In genomic region chr6:109513571-109514071, GRCh38 we compare ENCODE assay signal across 12 cellular contexts. TPM values are rescaled to one million over a fixed set of nuclear protein-coding genes. Genes with fewer than 3 reads are reported as not detected.
DNase-seq lines count a peak whose midpoint lies in the region; ATAC-seq and TF ChIP-seq lines count a peak whose summit lies in the region.
"Had no signal": no experiment of that assay in that cellular context is flagged by ENCODE, and none has a peak within 500 bp of the region (broad histone marks: within the 10 kb centered on the region; RNA-seq: fewer than 3 reads in every experiment).

No MANE protein-coding gene starts in this region.

- no peak overlapping the region for H3K23ac ChIP-seq in mesenchymal stem cell (ENCODE audit: low read length in 2 of 2)

- 62% methylated on average over 2 of the region's 2 CpGs for WGBS in mesenchymal stem cell

- in situ Hi-C loops in brain microvascular endothelial cell (cut with HindIII; ENCODE audit: low pct_ligation_motif_present, low sequenced_read_pairs) (no loop called here), gastrocnemius medialis (cut with MboI; ENCODE audit: low sequenced_read_pairs in 4 of 4) (no loop called here)

- no peak for ATAC-seq in gastrocnemius medialis
- no peak for ATAC-seq in GM18907 (IDR thresholded peaks at IDR 0.05; ENCODE audit: unreplicated experiment)

- peak overlapping the region; percentile 47 for H3K9ac ChIP-seq in mesenchymal stem cell (ENCODE audit: low read length)

- H2AFZ ChIP-seq in mesenchymal stem cell (ENCODE audit: low read depth, low read length), result no peak overlapping the region

- no peak overlapping the region for H2BK12ac ChIP-seq in mesenchymal stem cell (ENCODE audit: low read length in 2 of 2)

- H3K4me2 ChIP-seq in mesenchymal stem cell (ENCODE audit: low read length, poor library complexity, severe bottlenecking), result no peak overlapping the region

- no peak overlapping the region for H3K4ac ChIP-seq in mesenchymal stem cell (ENCODE audit: low read depth in 1 of 2, low read length in 2 of 2)

- H3K27me3 ChIP-seq in brain microvascular endothelial cell (replicated peaks) (no peaks in the 10 kb centered on the region), mesenchymal stem cell (ENCODE audit: control insufficient read depth in 1 of 2, insufficient read depth in 1 of 2, low read length in 2 of 2) (peaks cover 0 to 3% of the 10 kb centered on the region in 2 experiments), gastrocnemius medialis (no peaks in the 10 kb centered on the region)

- no peak overlapping the region for H2AK5ac ChIP-seq in mesenchymal stem cell (ENCODE audit: low read length, severe bottlenecking)

- H3K27ac ChIP-seq in brain microvascular endothelial cell, result peak overlapping the region; percentile 89
- peak overlapping the region; percentile 4 for H3K27ac ChIP-seq in mesenchymal stem cell (ENCODE audit: low read length, poor library complexity, severe bottlenecking)
- H3K27ac ChIP-seq in gastrocnemius medialis, result no peak overlapping the region
- H3K27ac ChIP-seq: skin epidermis had no signal

- no peak overlapping the region for H2BK120ac ChIP-seq in mesenchymal stem cell (ENCODE audit: low read depth, low read length)

- no peak for TF ChIP-seq CTCF in brain microvascular endothelial cell (IDR thresholded peaks at IDR 0.05; ENCODE audit: low read depth, low read length, missing control alignments)
- TF ChIP-seq CTCF in gastrocnemius medialis (IDR thresholded peaks at IDR 0.05 in 4 of 5, conservative IDR thresholded peaks at IDR 0.05 in 1 of 5), result no peak

- H3K36me3 ChIP-seq in brain microvascular endothelial cell (replicated peaks), result no peaks in the 10 kb centered on the region
- no peaks in the 10 kb centered on the region for H3K36me3 ChIP-seq in mesenchymal stem cell (ENCODE audit: control insufficient read depth in 1 of 2, insufficient read depth in 2 of 2, low read depth in 1 of 2, low read length in 2 of 2)
- H3K36me3 ChIP-seq in gastrocnemius medialis, result no peaks in the 10 kb centered on the region

- DNase-seq in AG20443 (ENCODE audit: low spot score) (peak; percentile 23), HT1080 (ENCODE audit: low read depth) (peak; percentile 88), brain microvascular endothelial cell (peak; percentile 93), mesenchymal stem cell (peak; percentile 51), gastrocnemius medialis (no peak), germinal center (ENCODE audit: low spot score) (no peak)
- no peak for DNase-seq in effector CD4-positive, alpha-beta T cell
- DNase-seq: activated CD4-positive, alpha-beta T cell treated with anti-CD3 and anti-CD28 coated beads for 1 hour; CD4-positive, alpha-beta memory T cell; GOT3 had no signal

- H2BK15ac ChIP-seq in mesenchymal stem cell (ENCODE audit: low read depth, poor library complexity, severe bottlenecking), result no peak overlapping the region

- no peak for TF ChIP-seq POLR2A in gastrocnemius medialis (IDR thresholded peaks at IDR 0.05)

- no peak overlapping the region for H2BK5ac ChIP-seq in mesenchymal stem cell (ENCODE audit: low read depth, low read length, poor library complexity, severe bottlenecking)

- no peaks in the 10 kb centered on the region for H3K9me3 ChIP-seq in mesenchymal stem cell (ENCODE audit: control insufficient read depth, low read length)
- no peaks in the 10 kb centered on the region for H3K9me3 ChIP-seq in gastrocnemius medialis

- intact Hi-C loops in gastrocnemius medialis (cut with DNase I; ENCODE audit: low total_unique reads), result no loop called here

- no peak overlapping the region for H3K18ac ChIP-seq in mesenchymal stem cell (ENCODE audit: low read depth in 1 of 2, low read length in 2 of 2)

- H4K91ac ChIP-seq in mesenchymal stem cell (ENCODE audit: low read length), result no peak overlapping the region

- no peak overlapping the region for H4K8ac ChIP-seq in mesenchymal stem cell (ENCODE audit: low read length)

- H3K4me1 ChIP-seq in mesenchymal stem cell (ENCODE audit: control insufficient read depth, insufficient read depth, low read depth, low read length) (no peaks in the 10 kb centered on the region), gastrocnemius medialis (peaks cover 0 to 8% of the 10 kb centered on the region in 2 donors)

- no peaks in the 10 kb centered on the region for H3K79me1 ChIP-seq in mesenchymal stem cell (replicated peaks; ENCODE audit: low read length, poor library complexity, severe bottlenecking)

- H3K4me3 ChIP-seq in brain microvascular endothelial cell (ENCODE audit: low read depth, low read length) (no peak overlapping the region), mesenchymal stem cell (ENCODE audit: insufficient read depth in 1 of 2, low read depth in 1 of 2, low read length in 2 of 2) (no peak overlapping the region), gastrocnemius medialis (no peak overlapping the region)
- H3K4me3 ChIP-seq: skin epidermis had no signal

- H3K14ac ChIP-seq in mesenchymal stem cell (ENCODE audit: low read length in 2 of 2), result no peak overlapping the region

RNA-seq across cellular contexts. Expression of gene ZBTB24, which starts 30.6 kb away (rescaled TPM):
- total RNA-seq in HT1080 (2014; rRNA removed; shearing (Covaris generic)), result 9.6 and 10.8 TPM in 2 replicates
- polyA plus RNA-seq in HT1080 (2015; cell fraction: cytosol; rRNA removed), result 5.9 and 6.6 TPM in 2 replicates
- 8.2 and 9.1 TPM in 2 replicates for polyA plus RNA-seq in HT1080 (2015; cell fraction: nucleus; rRNA removed)
- polyA plus RNA-seq in mesenchymal stem cell (2013, experiment 1 of 2), result 3.7 TPM
- 3.7 TPM for polyA plus RNA-seq in mesenchymal stem cell (2013, experiment 2 of 2)
- total RNA-seq in gastrocnemius medialis, result 10 to 100 TPM in 1 of 4 donors, 1 to 10 TPM in 3; 3.7 to 10.5 (median 6.1) TPM

RNA-seq across cellular contexts. Expression of gene MICAL1, which starts 58.0 kb away (rescaled TPM):
- 37.2 and 37.3 TPM in 2 replicates for total RNA-seq in HT1080 (2014; rRNA removed; shearing (Covaris generic))
- polyA plus RNA-seq in HT1080 (2015; cell fraction: cytosol; rRNA removed), result 20.1 and 22.0 TPM in 2 replicates
- polyA plus RNA-seq in HT1080 (2015; cell fraction: nucleus; rRNA removed), result 162 and 176 TPM in 2 replicates
- polyA plus RNA-seq in mesenchymal stem cell (2013, experiment 1 of 2), result 25.7 TPM
- polyA plus RNA-seq in mesenchymal stem cell (2013, experiment 2 of 2), result 24.6 TPM
- 10 to 100 TPM in 1 of 4 donors, 1 to 10 TPM in 3; 6.0 to 11.6 (median 8.0) TPM for total RNA-seq in gastrocnemius medialis

Comparison
In these comparisons a context has a peak if more than half of its experiments do, and no peak if none do; other contexts are left out.
1. DNase-seq: peak in AG20443 (single experiment), HT1080 (single experiment), brain microvascular endothelial cell (single experiment) and mesenchymal stem cell (single experiment); none in gastrocnemius medialis (0 of 2), germinal center (single experiment) and effector CD4-positive, alpha-beta T cell (single experiment).
2. H3K27ac ChIP-seq: peak in brain microvascular endothelial cell (single experiment) and mesenchymal stem cell (single experiment); none in gastrocnemius medialis (0 of 4).